Comparison of ENCODE assay signal across 31 cellular contexts in genomic region chr3:14297305-14297704, GRCh38.
DNase-seq lines count a peak whose midpoint lies in the region; ATAC-seq, FAIRE-seq and TF ChIP-seq lines count a peak whose summit lies in the region.
"Had no signal": no experiment of that assay in that cellular context is flagged by ENCODE, and none has a peak within 500 bp of the region (broad histone marks: within the 10 kb centered on the region; RNA-seq: fewer than 3 reads in every experiment).

No MANE protein-coding gene starts in this region.

- no peak for TF ChIP-seq CTCF in colonic mucosa (IDR thresholded peaks at IDR 0.05)

- no peaks in the 10 kb centered on the region for H3K9me3 ChIP-seq in colonic mucosa
- H3K9me3 ChIP-seq in muscle layer of colon (ENCODE audit: low read length), result no peaks in the 10 kb centered on the region
- no peaks in the 10 kb centered on the region for H3K9me3 ChIP-seq in small intestine (ENCODE audit: control insufficient read depth, low read depth)
- H3K9me3 ChIP-seq: right lobe of liver, testis had no signal

- peak overlapping the region; percentile 9 for H3K27ac ChIP-seq in colonic mucosa
- peak overlapping the region; percentile 90 for H3K27ac ChIP-seq in muscle layer of colon (ENCODE audit: low read depth, low read length)
- peak overlapping the region; percentile 22 to 27 for H3K27ac ChIP-seq in small intestine (ENCODE audit: low read depth in 1 of 2, low read length in 1 of 2)
- H3K27ac ChIP-seq: KMS-11, right lobe of liver, testis had no signal

- H3K4me1 ChIP-seq in colonic mucosa, result peaks cover 5% of the 10 kb centered on the region
- peaks cover 14% of the 10 kb centered on the region for H3K4me1 ChIP-seq in muscle layer of colon (ENCODE audit: insufficient read depth, low read length)
- peaks cover 3 to 4% of the 10 kb centered on the region in 2 donors for H3K4me1 ChIP-seq in small intestine (ENCODE audit: control insufficient read depth in 2 of 2, insufficient read depth in 1 of 2, low read depth in 1 of 2, low read length in 1 of 2)
- H3K4me1 ChIP-seq: right lobe of liver, testis had no signal

- no peak for FAIRE-seq in small intestine (lab: Jason Lieb, UNC)
- FAIRE-seq: G401.6 had no signal

- ATAC-seq in HG03342 (IDR thresholded peaks at IDR 0.05; ENCODE audit: unreplicated experiment), result no peak
- ATAC-seq: left lobe of liver, natural killer cell, Right ventricle myocardium inferior, SK-N-SH treated with all-trans-retinoic acid at 6 μM for 48 hours had no signal

- peak; percentile 18 for DNase-seq in G401 (ENCODE audit: low spot score)
- DNase-seq in colonic mucosa, result no peak
- DNase-seq in small intestine, result no peak
- no peak for DNase-seq in NCI-H748 treated with DMSO at 0.1 percent for 48 hours (lab: John Stamatoyannopoulos, UW)
- no peak for DNase-seq in middle frontal gyrus (ENCODE audit: extremely low spot score, low spot score)
- DNase-seq: ACHN; activated CD8-positive, alpha-beta memory T cell treated with anti-CD3 and anti-CD28 coated beads for 24 hours; activated effector memory CD4-positive, alpha-beta T cell treated with anti-CD3 and anti-CD28 coated beads, Interleukin-2, amount 50 U/mL, for 16 hours; activated naive CD8-positive, alpha-beta T cell treated with anti-CD3 and anti-CD28 coated beads for 36 hours; activated T-cell treated with anti-CD3 and anti-CD28 coated beads, Interleukin-2, amount 50 U/mL, for 1 hour; aorta; cortex of kidney; DMS53; HCEC 1CT; natural killer cell; NCI-H1436 treated with DMSO at 0.1 percent for 48 hours; NCI-H2107; NCI-H446 treated with DMSO at 0.1 percent for 48 hours; OCI-M1; right lobe of liver; stimulated activated CD4-positive, alpha-beta T cell treated with anti-CD3 and anti-CD28 coated beads, Interleukin-15, amount 100 ng/mL, for 24 hours; stimulated activated naive CD4-positive, alpha-beta T cell; T-helper 2 cell had no signal

- H3K36me3 ChIP-seq in colonic mucosa (no peaks in the 10 kb centered on the region), muscle layer of colon (ENCODE audit: insufficient read depth, low read length) (no peaks in the 10 kb centered on the region), small intestine (ENCODE audit: control insufficient read depth in 2 of 2, insufficient read depth in 2 of 2, low read length in 2 of 2) (no peaks in the 10 kb centered on the region)
- H3K36me3 ChIP-seq: right lobe of liver had no signal

- H3K4me3 ChIP-seq in colonic mucosa (no peak overlapping the region), muscle layer of colon (ENCODE audit: low read depth in 1 of 2, low read length in 2 of 2) (no peak overlapping the region), small intestine (ENCODE audit: low read depth in 1 of 2, low read length in 2 of 2) (no peak overlapping the region)
- H3K4me3 ChIP-seq: right lobe of liver had no signal

- 69 to 81% (median 71%) methylated on average over 8 of the region's 8 CpGs for WGBS in small intestine, 3 donors

- in situ Hi-C loops in G401 (cut with HindIII; ENCODE audit: low sequenced_read_pairs), result no loop called here

- H3K27me3 ChIP-seq in colonic mucosa (no peaks in the 10 kb centered on the region), muscle layer of colon (ENCODE audit: control insufficient read depth in 1 of 2, insufficient read depth in 2 of 2, low read length in 2 of 2) (no peaks in the 10 kb centered on the region), small intestine (ENCODE audit: control insufficient read depth in 2 of 2, insufficient read depth in 2 of 2, low read length in 2 of 2) (no peaks in the 10 kb centered on the region)
- H3K27me3 ChIP-seq: right lobe of liver, testis had no signal

- H3K9ac ChIP-seq in colonic mucosa (ENCODE audit: low read depth in 2 of 2, low read length in 2 of 2), result no peak overlapping the region
- H3K9ac ChIP-seq in muscle layer of colon (ENCODE audit: low read length), result no peak overlapping the region
- H3K9ac ChIP-seq: KMS-11 had no signal

- intact Hi-C loops in colonic mucosa (cut with DNase I), result no loop called here

Comparison
In these comparisons a context has a peak if more than half of its experiments do, and no peak if none do; other contexts are left out.
1. H3K27ac ChIP-seq: peak in every context shown above with its lines; median percentile 90 in muscle layer of colon; 24 in small intestine; 9 in colonic mucosa.